ENCODE assay signal across 31 cellular contexts in the genomic region with DNA sequence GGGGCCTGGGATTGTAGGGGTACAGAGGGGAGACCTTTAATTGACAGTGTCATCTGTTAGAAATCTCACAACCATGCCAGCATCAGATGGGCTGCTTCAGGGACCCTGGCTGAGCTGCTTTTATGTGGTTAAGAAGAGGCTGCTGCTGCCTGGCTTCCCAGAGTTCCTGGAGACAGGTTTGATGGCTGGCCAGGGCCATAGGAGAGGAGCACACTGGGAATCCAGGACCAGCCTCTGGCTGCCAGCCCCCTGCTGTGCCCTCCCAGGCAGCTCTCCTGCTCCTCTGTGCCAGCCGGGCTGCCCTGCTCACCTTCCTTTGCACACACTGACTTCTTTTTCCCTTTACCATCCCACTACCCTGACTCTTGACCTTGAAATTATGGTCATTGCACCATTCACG. TPM values are rescaled to one million over a fixed set of nuclear protein-coding genes. Genes with fewer than 3 reads are reported as not detected.
"Had no signal": no experiment of that assay in that cellular context is flagged by ENCODE, and none has a peak within 500 bp of the region (broad histone marks: within the 10 kb centered on the region; RNA-seq: fewer than 3 reads in every experiment).

No MANE protein-coding gene starts in this region.

- H3K4me1 ChIP-seq: ascending aorta, body of pancreas, Peyer's patch, SJCRH30 had no signal

- H3K27ac Mint-ChIP-seq: activated CD8-positive, alpha-beta T cell treated with anti-CD3 and anti-CD28 coated beads for 36 hours; activated T-cell treated with anti-CD3 and anti-CD28 coated beads, Interleukin-2, amount 50 U/mL, for 72 hours; activated T-helper 2 cell treated with anti-CD3 and anti-CD28 coated beads, Interferon-gamma antibody, Interleukin-2, Interleukin-4, amounts not matched to agents 10 μg/mL and 5 μg/mL and 100 μg/mL, durations not matched to agents 14 hours and 24 hours and 36 hours had no signal

- ATAC-seq: activated CD4-positive, CD25-positive, alpha-beta regulatory T cell treated with anti-CD3 and anti-CD28 coated beads, Interleukin-2, amount 50 U/mL, for 24 hours; activated CD8-positive, alpha-beta T cell treated with anti-CD3 and anti-CD28 coated beads for 36 hours; activated T-cell treated with anti-CD3 and anti-CD28 coated beads, Interleukin-2, amount 50 U/mL, for 72 hours; body of pancreas had no signal

- H3K4me3 ChIP-seq: ascending aorta, body of pancreas, Peyer's patch, SJCRH30 had no signal

- H3K27me3 Mint-ChIP-seq: activated CD8-positive, alpha-beta T cell treated with anti-CD3 and anti-CD28 coated beads for 36 hours had no signal

- H3K9me3 ChIP-seq: ascending aorta, body of pancreas, Peyer's patch, SJCRH30, SK-N-SH had no signal

- H3K36me3 ChIP-seq: ascending aorta, Peyer's patch, SJCRH30 had no signal

- H3K27ac ChIP-seq: ascending aorta, body of pancreas, KMS-11, Peyer's patch, RWPE1, SJCRH30 had no signal

- H3K9me3 Mint-ChIP-seq: activated T-cell treated with anti-CD3 and anti-CD28 coated beads, Interleukin-2, amount 50 U/mL, for 72 hours; activated T-helper 2 cell treated with anti-CD3 and anti-CD28 coated beads, Interferon-gamma antibody, Interleukin-2, Interleukin-4, amounts not matched to agents 10 μg/mL and 5 μg/mL and 100 μg/mL, durations not matched to agents 14 hours and 24 hours and 36 hours; central memory CD8-positive, alpha-beta T cell had no signal

- DNase-seq: activated CD4-positive, alpha-beta T cell treated with anti-CD3 and anti-CD28 coated beads for 4 hours; activated CD8-positive, alpha-beta memory T cell treated with anti-CD3 and anti-CD28 coated beads, Interleukin-2, amount 50 U/mL, for 4 hours; activated CD8-positive, alpha-beta T cell treated with anti-CD3 and anti-CD28 coated beads for 36 hours; activated gamma-delta T cell treated with Interleukin-2 at 50 U/mL for 16 hours; activated T-cell treated with anti-CD3 and anti-CD28 coated beads, Interleukin-2, amount 50 U/mL, for 72 hours; amniotic stem cell; body of pancreas; NCI-H1092; NCI-H1417 treated with DMSO at 0.1 percent for 48 hours; NCI-H1694; NCI-H2029; NCI-H2107; NCI-H2171 treated with DMSO at 0.1 percent for 48 hours; NCI-H226; NCI-H526; NCI-H774; NK-92 treated with Interleukin-12 subunit alpha and Interleukin-12 subunit beta, amount 100 ng/mL, for 24 hours; Peyer's patch; Right ventricle myocardium superior; SJCRH30; SK-N-SH; T-helper 1 cell had no signal

- H3K27me3 ChIP-seq: ascending aorta, body of pancreas, Peyer's patch had no signal

- H3K4me3 Mint-ChIP-seq: activated CD8-positive, alpha-beta T cell treated with anti-CD3 and anti-CD28 coated beads for 36 hours; activated T-cell treated with anti-CD3 and anti-CD28 coated beads, Interleukin-2, amount 50 U/mL, for 72 hours; central memory CD8-positive, alpha-beta T cell had no signal

RNA-seq across cellular contexts. Expression of gene KRT73, which starts 0.5 kb away (rescaled TPM):
- total RNA-seq: activated T-helper 2 cell treated with anti-CD3 and anti-CD28 coated beads, Interferon-gamma antibody, Interleukin-2, Interleukin-4, amounts not matched to agents 10 μg/mL and 5 μg/mL and 100 μg/mL, durations not matched to agents 14 hours and 24 hours and 36 hours; ascending aorta; MCF 10A; NCI-H460; Right ventricle myocardium superior; SJCRH30 had no signal
- polyA plus RNA-seq: SK-N-SH had no signal

RNA-seq across cellular contexts. Expression of gene KRT72, which starts 17.6 kb away (rescaled TPM):
- total RNA-seq: activated T-helper 2 cell treated with anti-CD3 and anti-CD28 coated beads, Interferon-gamma antibody, Interleukin-2, Interleukin-4, amounts not matched to agents 10 μg/mL and 5 μg/mL and 100 μg/mL, durations not matched to agents 14 hours and 24 hours and 36 hours; ascending aorta; body of pancreas; MCF 10A; NCI-H460; Right ventricle myocardium superior; SJCRH30 had no signal
- polyA plus RNA-seq: SK-N-SH had no signal

RNA-seq across cellular contexts. Expression of gene KRT2, which starts 33.1 kb away (rescaled TPM):
- total RNA-seq: activated CD8-positive, alpha-beta T cell treated with anti-CD3 and anti-CD28 coated beads for 36 hours; activated T-cell treated with anti-CD3 and anti-CD28 coated beads, Interleukin-2, amount 50 U/mL, for 72 hours; activated T-helper 2 cell treated with anti-CD3 and anti-CD28 coated beads, Interferon-gamma antibody, Interleukin-2, Interleukin-4, amounts not matched to agents 10 μg/mL and 5 μg/mL and 100 μg/mL, durations not matched to agents 14 hours and 24 hours and 36 hours; ascending aorta; body of pancreas; MCF 10A; NCI-H460; Right ventricle myocardium superior; SJCRH30 had no signal
- polyA plus RNA-seq: SK-N-SH had no signal

RNA-seq across cellular contexts. Expression of gene KRT74, which starts 45.2 kb away (rescaled TPM):
- total RNA-seq: activated CD8-positive, alpha-beta T cell treated with anti-CD3 and anti-CD28 coated beads for 36 hours; activated T-helper 2 cell treated with anti-CD3 and anti-CD28 coated beads, Interferon-gamma antibody, Interleukin-2, Interleukin-4, amounts not matched to agents 10 μg/mL and 5 μg/mL and 100 μg/mL, durations not matched to agents 14 hours and 24 hours and 36 hours; ascending aorta; body of pancreas; MCF 10A; NCI-H460; Peyer's patch; Right ventricle myocardium superior; SJCRH30; T-helper 2 cell treated with Interferon-gamma antibody and Interleukin-4, amounts not matched to agents 100 ng/mL and 5 ng/mL, for 36 hours had no signal
- polyA plus RNA-seq: SK-N-SH had no signal
